9 cellular contexts compared by ENCODE assay signal in genomic region chr4:108053281-108053701, GRCh38.
DNase-seq lines count a peak whose midpoint lies in the region; ATAC-seq and TF ChIP-seq lines count a peak whose summit lies in the region.
"Had no signal": no experiment of that assay in that cellular context is flagged by ENCODE, and none has a peak within 500 bp of the region (broad histone marks: within the 10 kb centered on the region; RNA-seq: fewer than 3 reads in every experiment).

No MANE protein-coding gene starts in this region.

- peak; percentile 67 for ATAC-seq in GM19455 (IDR thresholded peaks at IDR 0.05; ENCODE audit: unreplicated experiment)
- ATAC-seq in HG03097 (IDR thresholded peaks at IDR 0.05; ENCODE audit: low FRiP score, unreplicated experiment): peak; percentile 93
- no peak for ATAC-seq in Right ventricle myocardium inferior

- DNase-seq in GM13977 (ENCODE audit: low spot score) (peak; percentile 67), amniotic epithelial cell (ENCODE audit: low read depth) (peak; percentile 68), medulla oblongata (ENCODE audit: extremely low spot score) (no peak), pons (ENCODE audit: low spot score) (no peak), Right ventricle myocardium inferior (ENCODE audit: missing footprints) (no peak)
- no peak for DNase-seq in stimulated activated CD4-positive, alpha-beta T cell treated with anti-CD3 and anti-CD28 coated beads, Interleukin-4, amount 100 ng/mL, for 1 hour
- DNase-seq: left ventricle myocardium inferior had no signal

- in situ Hi-C loops in GM13977 (cut with MboI; ENCODE audit: low pct_unique_long_range_greater_than_20kb, low sequenced_read_pairs, unreplicated experiment): no loop called here

- intact Hi-C loops in Right ventricle myocardium inferior (cut with DNase I): loop anchor here (10.0 kb wide), 1 partner anchor 462 kb away; no protein-coding TSS in a partner anchor

- TF ChIP-seq CTCF in GM13977 (IDR thresholded peaks at IDR 0.05; ENCODE audit: extremely low read depth, insufficient read depth, missing control alignments): no peak

Comparison
In these comparisons a context has a peak if more than half of its experiments do, and no peak if none do; other contexts are left out.
1. DNase-seq: peak in GM13977 (single experiment) and amniotic epithelial cell (single experiment); none in medulla oblongata (single experiment), stimulated activated CD4-positive, alpha-beta T cell treated with anti-CD3 and anti-CD28 coated beads, Interleukin-4, amount 100 ng/mL, for 1 hour (single experiment), pons (single experiment) and Right ventricle myocardium inferior (single experiment).